ENCODE assay signal across 8 cellular contexts in genomic region chr10:133335238-133336122, GRCh38. TPM values are rescaled to one million over a fixed set of nuclear protein-coding genes. Genes with fewer than 3 reads are reported as not detected.
DNase-seq lines count a peak whose midpoint lies in the region; ATAC-seq and TF ChIP-seq lines count a peak whose summit lies in the region.

No MANE protein-coding gene starts in this region.

- H3K36me3 Mint-ChIP-seq in activated T-cell treated with anti-CD3 and anti-CD28 coated beads, Interleukin-2, amount 50 U/mL, for 72 hours (ENCODE audit: insufficient read depth in 2 of 2), result no peaks in the 10 kb centered on the region
- H3K36me3 Mint-ChIP-seq in naive thymus-derived CD8-positive, alpha-beta T cell, result no peaks in the 10 kb centered on the region
- H3K36me3 Mint-ChIP-seq in stimulated activated memory B cell treated with anti-CD40 and anti-IgM and Interleukin-4, amounts not matched to agents 10 μg/mL and 1 μg/mL and 100 μg/mL, for 72 hours, result no peaks in the 10 kb centered on the region

- no peak for TF ChIP-seq EP300 in Ishikawa (IDR thresholded peaks at IDR 0.05; ENCODE audit: borderline replicate concordance)

- POLR2A ChIA-PET in naive thymus-derived CD8-positive, alpha-beta T cell (lab: Charles Lee), result interaction anchor here (0.9 to 2.4 kb wide), 7 partner anchors 9 to 59 kb away, joined by 3 to 11 read pairs (median 4); partner anchors contain the start of genes ECHS1 and MTG1

- DNase-seq in AG08396 (ENCODE audit: low spot score) (peak; percentile 89), GDM1 (lab: John Stamatoyannopoulos, UW) (no peak), NCI-H1694 (lab: John Stamatoyannopoulos, UW) (no peak)
- DNase-seq in activated T-cell treated with anti-CD3 and anti-CD28 coated beads, Interleukin-2, amount 50 U/mL, for 72 hours, result peak; percentile 67 to 71
- peak; percentile 73 to 97 (median 88) for DNase-seq in naive thymus-derived CD8-positive, alpha-beta T cell

- TF ChIP-seq RAD21 in Ishikawa (IDR thresholded peaks at IDR 0.05; ENCODE audit: low read depth), result no peak

- no peaks in the 10 kb centered on the region for H3K9me3 Mint-ChIP-seq in activated T-cell treated with anti-CD3 and anti-CD28 coated beads, Interleukin-2, amount 50 U/mL, for 72 hours
- H3K9me3 Mint-ChIP-seq in naive thymus-derived CD8-positive, alpha-beta T cell, result peaks cover 0 to 9% (median 0%) of the 10 kb centered on the region in 9 donors
- peaks cover 2% of the 10 kb centered on the region for H3K9me3 Mint-ChIP-seq in stimulated activated memory B cell treated with anti-CD40 and anti-IgM and Interleukin-4, amounts not matched to agents 10 μg/mL and 1 μg/mL and 100 μg/mL, for 72 hours

- peaks cover 40% of the 10 kb centered on the region for H3K27me3 Mint-ChIP-seq in activated T-cell treated with anti-CD3 and anti-CD28 coated beads, Interleukin-2, amount 50 U/mL, for 72 hours (ENCODE audit: low read depth)
- peaks cover 0 to 13% (median 0%) of the 10 kb centered on the region in 5 donors for H3K27me3 Mint-ChIP-seq in naive thymus-derived CD8-positive, alpha-beta T cell
- H3K27me3 Mint-ChIP-seq in stimulated activated memory B cell treated with anti-CD40 and anti-IgM and Interleukin-4, amounts not matched to agents 10 μg/mL and 1 μg/mL and 100 μg/mL, for 72 hours, result peaks cover 29% of the 10 kb centered on the region

- H3K4me3 Mint-ChIP-seq in activated T-cell treated with anti-CD3 and anti-CD28 coated beads, Interleukin-2, amount 50 U/mL, for 72 hours, result peak overlapping the region; percentile 17 to 67
- peak overlapping the region in 9 of 10 donors; percentile 67 to 94 (median 77) for H3K4me3 Mint-ChIP-seq in naive thymus-derived CD8-positive, alpha-beta T cell
- peak overlapping the region; percentile 60 for H3K4me3 Mint-ChIP-seq in stimulated activated memory B cell treated with anti-CD40 and anti-IgM and Interleukin-4, amounts not matched to agents 10 μg/mL and 1 μg/mL and 100 μg/mL, for 72 hours

- peaks cover 7% of the 10 kb centered on the region for H3K4me1 Mint-ChIP-seq in activated T-cell treated with anti-CD3 and anti-CD28 coated beads, Interleukin-2, amount 50 U/mL, for 72 hours (ENCODE audit: low read depth)
- H3K4me1 Mint-ChIP-seq in naive thymus-derived CD8-positive, alpha-beta T cell, result peaks cover 2 to 7% (median 7%) of the 10 kb centered on the region in 4 donors
- peaks cover 4% of the 10 kb centered on the region for H3K4me1 Mint-ChIP-seq in stimulated activated memory B cell treated with anti-CD40 and anti-IgM and Interleukin-4, amounts not matched to agents 10 μg/mL and 1 μg/mL and 100 μg/mL, for 72 hours

- no peak overlapping the region for H3K27ac Mint-ChIP-seq in activated T-cell treated with anti-CD3 and anti-CD28 coated beads, Interleukin-2, amount 50 U/mL, for 72 hours
- H3K27ac Mint-ChIP-seq in naive thymus-derived CD8-positive, alpha-beta T cell, result peak overlapping the region in 9 of 10 donors; percentile 56 to 97 (median 93)
- no peak overlapping the region for H3K27ac Mint-ChIP-seq in stimulated activated memory B cell treated with anti-CD40 and anti-IgM and Interleukin-4, amounts not matched to agents 10 μg/mL and 1 μg/mL and 100 μg/mL, for 72 hours

- peak; percentile 47 to 60 for ATAC-seq in activated T-cell treated with anti-CD3 and anti-CD28 coated beads, Interleukin-2, amount 50 U/mL, for 72 hours (replicated peaks in 1 of 2)
- ATAC-seq in esophagus mucosa, result peak; percentile 18
- ATAC-seq in naive thymus-derived CD8-positive, alpha-beta T cell, result peak; percentile 57 to 59
- ATAC-seq in stimulated activated memory B cell treated with anti-CD40 and anti-IgM and Interleukin-4, amounts not matched to agents 10 μg/mL and 1 μg/mL and 100 μg/mL, for 72 hours, result peak; percentile 70

TF ChIP-seq in Ishikawa, 13 proteins besides CTCF, POLR2A, EP300 and RAD21:
- TF ChIP-seq NFIC (IDR thresholded peaks at IDR 0.05), result no peak
- TF ChIP-seq YY1 (IDR thresholded peaks at IDR 0.05; ENCODE audit: low read depth), result 0 out of 2 replicates have a peak, but pooled peaks have one; percentile 5
- TF ChIP-seq, protein P1, sequence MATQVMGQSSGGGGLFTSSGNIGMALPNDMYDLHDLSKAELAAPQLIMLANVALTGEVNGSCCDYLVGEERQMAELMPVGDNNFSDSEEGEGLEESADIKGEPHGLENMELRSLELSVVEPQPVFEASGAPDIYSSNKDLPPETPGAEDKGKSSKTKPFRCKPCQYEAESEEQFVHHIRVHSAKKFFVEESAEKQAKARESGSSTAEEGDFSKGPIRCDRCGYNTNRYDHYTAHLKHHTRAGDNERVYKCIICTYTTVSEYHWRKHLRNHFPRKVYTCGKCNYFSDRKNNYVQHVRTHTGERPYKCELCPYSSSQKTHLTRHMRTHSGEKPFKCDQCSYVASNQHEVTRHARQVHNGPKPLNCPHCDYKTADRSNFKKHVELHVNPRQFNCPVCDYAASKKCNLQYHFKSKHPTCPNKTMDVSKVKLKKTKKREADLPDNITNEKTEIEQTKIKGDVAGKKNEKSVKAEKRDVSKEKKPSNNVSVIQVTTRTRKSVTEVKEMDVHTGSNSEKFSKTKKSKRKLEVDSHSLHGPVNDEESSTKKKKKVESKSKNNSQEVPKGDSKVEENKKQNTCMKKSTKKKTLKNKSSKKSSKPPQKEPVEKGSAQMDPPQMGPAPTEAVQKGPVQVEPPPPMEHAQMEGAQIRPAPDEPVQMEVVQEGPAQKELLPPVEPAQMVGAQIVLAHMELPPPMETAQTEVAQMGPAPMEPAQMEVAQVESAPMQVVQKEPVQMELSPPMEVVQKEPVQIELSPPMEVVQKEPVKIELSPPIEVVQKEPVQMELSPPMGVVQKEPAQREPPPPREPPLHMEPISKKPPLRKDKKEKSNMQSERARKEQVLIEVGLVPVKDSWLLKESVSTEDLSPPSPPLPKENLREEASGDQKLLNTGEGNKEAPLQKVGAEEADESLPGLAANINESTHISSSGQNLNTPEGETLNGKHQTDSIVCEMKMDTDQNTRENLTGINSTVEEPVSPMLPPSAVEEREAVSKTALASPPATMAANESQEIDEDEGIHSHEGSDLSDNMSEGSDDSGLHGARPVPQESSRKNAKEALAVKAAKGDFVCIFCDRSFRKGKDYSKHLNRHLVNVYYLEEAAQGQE (IDR thresholded peaks at IDR 0.05; ENCODE audit: low read depth), result no peak
- 0 out of 2 replicates have a peak, but pooled peaks have one; percentile 2 for TF ChIP-seq TCF12 (IDR thresholded peaks at IDR 0.05; ENCODE audit: low read depth)
- TF ChIP-seq EGR1 (IDR thresholded peaks at IDR 0.05), result peak; percentile 65
- TF ChIP-seq TAF1 (IDR thresholded peaks at IDR 0.05; ENCODE audit: low read depth), result no peak
- TF ChIP-seq, protein P2, sequence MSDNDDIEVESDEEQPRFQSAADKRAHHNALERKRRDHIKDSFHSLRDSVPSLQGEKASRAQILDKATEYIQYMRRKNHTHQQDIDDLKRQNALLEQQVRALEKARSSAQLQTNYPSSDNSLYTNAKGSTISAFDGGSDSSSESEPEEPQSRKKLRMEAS (IDR thresholded peaks at IDR 0.05), result no peak
- TF ChIP-seq, protein P3, sequence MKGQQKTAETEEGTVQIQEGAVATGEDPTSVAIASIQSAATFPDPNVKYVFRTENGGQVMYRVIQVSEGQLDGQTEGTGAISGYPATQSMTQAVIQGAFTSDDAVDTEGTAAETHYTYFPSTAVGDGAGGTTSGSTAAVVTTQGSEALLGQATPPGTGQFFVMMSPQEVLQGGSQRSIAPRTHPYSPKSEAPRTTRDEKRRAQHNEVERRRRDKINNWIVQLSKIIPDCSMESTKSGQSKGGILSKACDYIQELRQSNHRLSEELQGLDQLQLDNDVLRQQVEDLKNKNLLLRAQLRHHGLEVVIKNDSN (IDR thresholded peaks at IDR 0.05), result no peak
- TF ChIP-seq TEAD4 (IDR thresholded peaks at IDR 0.05), result peak; percentile 14; the same call in 1 of the 2 replicates
- no peak for TF ChIP-seq CEBPB (IDR thresholded peaks at IDR 0.05)
- no peak for TF ChIP-seq FOXM1 (IDR thresholded peaks at IDR 0.05; ENCODE audit: borderline replicate concordance, low read depth)
- TF ChIP-seq ZBTB7A (IDR thresholded peaks at IDR 0.05; ENCODE audit: low read depth), result peak; percentile 99
- no peak; the same call in 1 of the 2 replicates for TF ChIP-seq CREB1 (IDR thresholded peaks at IDR 0.05; ENCODE audit: low read depth)

RNA-seq across cellular contexts. Expression of gene CALY, which starts 1.2 kb away (rescaled TPM):
- under 1 TPM in 1 of 2 donors, not detected in 1; 0.09 TPM for total RNA-seq in activated T-cell treated with anti-CD3 and anti-CD28 coated beads, Interleukin-2, amount 50 U/mL, for 72 hours
- not detected for total RNA-seq in esophagus mucosa
- 1 to 10 TPM; 5.9 to 6.9 TPM for total RNA-seq in naive thymus-derived CD8-positive, alpha-beta T cell
- polyA plus RNA-seq in naive thymus-derived CD8-positive, alpha-beta T cell, result under 1 TPM; 0.22 to 0.44 (median 0.26) TPM

RNA-seq across cellular contexts. Expression of gene PRAP1, which starts 11.7 kb away (rescaled TPM):
- total RNA-seq in activated T-cell treated with anti-CD3 and anti-CD28 coated beads, Interleukin-2, amount 50 U/mL, for 72 hours, result not detected
- total RNA-seq in esophagus mucosa, result not detected
- not detected for total RNA-seq in naive thymus-derived CD8-positive, alpha-beta T cell
- under 1 TPM in 1 of 3 donors, not detected in 2; 0.36 TPM for polyA plus RNA-seq in naive thymus-derived CD8-positive, alpha-beta T cell

RNA-seq across cellular contexts. Expression of gene FUOM, which starts 22.3 kb away (rescaled TPM):
- total RNA-seq in activated T-cell treated with anti-CD3 and anti-CD28 coated beads, Interleukin-2, amount 50 U/mL, for 72 hours, result 10 to 100 TPM; 14.9 to 17.1 TPM
- 10.2 TPM for total RNA-seq in esophagus mucosa
- total RNA-seq in naive thymus-derived CD8-positive, alpha-beta T cell, result 10 to 100 TPM; 17.1 to 23.7 TPM
- 10 to 100 TPM; 17.4 to 21.4 (median 18.2) TPM for polyA plus RNA-seq in naive thymus-derived CD8-positive, alpha-beta T cell

RNA-seq across cellular contexts. Expression of gene ZNF511, which starts 26.8 kb away (rescaled TPM):
- total RNA-seq in activated T-cell treated with anti-CD3 and anti-CD28 coated beads, Interleukin-2, amount 50 U/mL, for 72 hours, result 10 to 100 TPM; 46.1 to 49.8 TPM
- total RNA-seq in esophagus mucosa, result 34.9 TPM
- total RNA-seq in naive thymus-derived CD8-positive, alpha-beta T cell, result 10 to 100 TPM; 38.0 to 38.3 TPM
- 10 to 100 TPM; 75.9 to 80.4 (median 79.2) TPM for polyA plus RNA-seq in naive thymus-derived CD8-positive, alpha-beta T cell

RNA-seq across cellular contexts. Expression of gene TUBGCP2, which starts 26.8 kb away (rescaled TPM):
- 10 to 100 TPM; 50.9 to 51.2 TPM for total RNA-seq in activated T-cell treated with anti-CD3 and anti-CD28 coated beads, Interleukin-2, amount 50 U/mL, for 72 hours
- total RNA-seq in esophagus mucosa, result 35.8 TPM
- total RNA-seq in naive thymus-derived CD8-positive, alpha-beta T cell, result 10 to 100 TPM; 61.4 to 72.9 TPM
- 10 to 100 TPM; 24.7 to 35.6 (median 32.0) TPM for polyA plus RNA-seq in naive thymus-derived CD8-positive, alpha-beta T cell

Comparison
In these comparisons a context has a peak if more than half of its experiments do, and no peak if none do; other contexts are left out.
1. DNase-seq: peak in AG08396 (single experiment), activated T-cell treated with anti-CD3 and anti-CD28 coated beads, Interleukin-2, amount 50 U/mL, for 72 hours (2 of 2) and naive thymus-derived CD8-positive, alpha-beta T cell (10 of 10); none in GDM1 (single experiment) and NCI-H1694 (single experiment).
2. ATAC-seq: peak in every context shown above with its lines; median percentile 70 in stimulated activated memory B cell treated with anti-CD40 and anti-IgM and Interleukin-4, amounts not matched to agents 10 μg/mL and 1 μg/mL and 100 μg/mL, for 72 hours; 58 in naive thymus-derived CD8-positive, alpha-beta T cell; 54 in activated T-cell treated with anti-CD3 and anti-CD28 coated beads, Interleukin-2, amount 50 U/mL, for 72 hours; 18 in esophagus mucosa.
3. H3K27ac Mint-ChIP-seq: peak in naive thymus-derived CD8-positive, alpha-beta T cell (9 of 10); none in activated T-cell treated with anti-CD3 and anti-CD28 coated beads, Interleukin-2, amount 50 U/mL, for 72 hours (single experiment) and stimulated activated memory B cell treated with anti-CD40 and anti-IgM and Interleukin-4, amounts not matched to agents 10 μg/mL and 1 μg/mL and 100 μg/mL, for 72 hours (single experiment).
4. Peak in every context shown above with its lines, with median percentiles within 50 percentile points of each other: H3K4me3 Mint-ChIP-seq.